In the genomic region with DNA sequence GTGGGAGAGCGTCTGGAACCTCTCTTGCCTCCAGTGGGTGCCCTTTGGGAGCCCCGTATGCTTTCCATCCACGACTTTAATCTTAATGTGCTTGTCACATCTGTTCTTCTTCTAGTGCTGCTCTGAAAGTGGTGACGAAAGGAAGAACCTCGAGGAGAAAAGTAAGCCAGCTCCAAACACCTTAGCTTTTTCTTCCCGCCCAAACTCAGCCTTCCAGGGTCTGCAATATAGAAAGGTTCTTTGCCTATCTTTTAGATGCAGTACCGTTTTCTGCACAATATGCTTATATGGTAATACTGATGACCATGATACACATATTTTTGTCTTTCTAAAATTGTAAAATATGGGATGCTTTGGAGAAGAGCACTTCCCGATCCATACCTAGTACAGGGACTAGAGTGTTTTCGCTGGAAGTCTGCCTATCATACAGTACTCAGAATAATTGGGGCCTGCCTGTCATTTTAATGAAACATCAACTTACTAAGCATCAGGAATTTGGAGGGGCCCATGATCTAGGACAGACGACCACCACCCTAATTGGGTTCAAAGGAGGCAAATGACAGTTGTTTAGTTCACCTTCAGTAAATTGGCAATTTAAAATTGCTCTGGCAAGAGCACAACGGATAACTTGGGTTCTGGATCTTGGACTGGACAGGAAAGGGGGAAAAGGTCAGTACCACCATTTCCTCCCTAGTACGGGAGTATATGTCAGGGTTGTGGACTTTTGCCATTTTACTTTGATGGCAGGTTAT, we compare ENCODE assay signal across 8 cellular contexts. TPM values are rescaled to one million over a fixed set of nuclear protein-coding genes. Genes with fewer than 3 reads are reported as not detected.
DNase-seq lines count a peak whose midpoint lies in the region; ATAC-seq and TF ChIP-seq lines count a peak whose summit lies in the region.

No MANE protein-coding gene starts in this region.

- H3K4ac ChIP-seq in IMR-90 (ENCODE audit: low read depth, low read length), result peak overlapping the region; percentile 85

- no peaks in the 10 kb centered on the region for H3K9me3 ChIP-seq in IMR-90 (ENCODE audit: control insufficient read depth, insufficient read depth, low read length)

- H3K27me3 ChIP-seq in IMR-90 (ENCODE audit: control insufficient read depth, insufficient read depth, low read length), result no peaks in the 10 kb centered on the region

- H3K4me1 ChIP-seq in IMR-90 (ENCODE audit: control insufficient read depth, insufficient read depth, low read length), result peaks cover 2% of the 10 kb centered on the region; the same call in 1 of the 2 replicates

- peak overlapping the region; percentile 86 for H3K4me3 Mint-ChIP-seq in central memory CD8-positive, alpha-beta T cell

- WGBS in IMR-90 (ENCODE audit: extremely low coverage in 2 of 2, insufficient read length in 1 of 2), 2 experiments, result no CpG with 5 or more reads among the region's 12 CpGs

- dilution Hi-C loops in IMR-90 (cut with HindIII; ENCODE audit: low sequenced_read_pairs, unreplicated experiment), result no loop called here

- H4K20me1 ChIP-seq in IMR-90 (ENCODE audit: insufficient read depth, low read length), result no peaks in the 10 kb centered on the region

- peak overlapping the region; percentile 98 for H3K4me2 ChIP-seq in IMR-90 (ENCODE audit: low read depth, low read length)

- POLR2A ChIA-PET in AG04449 (lab: Yijun Ruan, JAX), result interaction anchor here (1.0 kb wide), 1 partner anchor 16 kb away, joined by 3 read pairs; no protein-coding TSS in a partner anchor
- POLR2A ChIA-PET in IMR-90 (lab: Charles Lee; ENCODE audit: unreplicated experiment), result no interaction called here

- peaks cover 8% of the 10 kb centered on the region for H3K9me1 ChIP-seq in IMR-90 (ENCODE audit: insufficient read depth, low read length)

- TF ChIP-seq POLR2A in IMR-90 (IDR thresholded peaks at IDR 0.05; ENCODE audit: low read depth, low read length), result no peak

- peak overlapping the region; percentile 94 for H3K27ac ChIP-seq in IMR-90 (ENCODE audit: insufficient read depth, low read length)

- BruUV-seq in IMR-90 (replicated peaks; lab: Mats Ljungman, UMichigan), result TSS peak; percentile 57

- no peaks in the 10 kb centered on the region for H3K27me3 Mint-ChIP-seq in central memory CD8-positive, alpha-beta T cell

- peaks cover 13 to 34% of the 10 kb centered on the region in 2 experiments for H3K79me1 ChIP-seq in IMR-90 (ENCODE audit: low read depth in 1 of 2, low read length in 2 of 2)

- H2AFZ ChIP-seq in IMR-90 (replicated peaks; ENCODE audit: low read length, poor library complexity), result peak overlapping the region; percentile 96

- no peak for TF ChIP-seq RAD21 in IMR-90 (IDR thresholded peaks at IDR 0.05; ENCODE audit: low read length)

- H2AK9ac ChIP-seq in IMR-90 (replicated peaks; ENCODE audit: low read depth, low read length, poor library complexity), result peak overlapping the region; percentile 63

- ATAC-seq in IMR-90 (ENCODE audit: low read depth), result no peak
- ATAC-seq in central memory CD8-positive, alpha-beta T cell (replicated peaks; ENCODE audit: extremely low read depth, poor library complexity, severe bottlenecking), result no peak
- ATAC-seq in HG03571 (IDR thresholded peaks at IDR 0.05; ENCODE audit: unreplicated experiment), result no peak
- no peak for ATAC-seq in GM21367 (IDR thresholded peaks at IDR 0.05; ENCODE audit: unreplicated experiment)

- peaks cover 7% of the 10 kb centered on the region for H3K36me3 ChIP-seq in IMR-90 (ENCODE audit: control insufficient read depth, insufficient read depth, low read length)

- no peak for TF ChIP-seq CTCF in AG04449 (IDR thresholded peaks at IDR 0.05; ENCODE audit: insufficient read depth, low read length, missing control alignments)
- no peak for TF ChIP-seq CTCF in IMR-90 (conservative IDR thresholded peaks at IDR 0.05; ENCODE audit: low read depth, low read length)

- peaks cover 34% of the 10 kb centered on the region for H3K36me3 Mint-ChIP-seq in central memory CD8-positive, alpha-beta T cell (ENCODE audit: insufficient read depth)

- H3K14ac ChIP-seq in IMR-90 (replicated peaks; ENCODE audit: low read depth, low read length), result peak overlapping the region; percentile 90

- peak overlapping the region; percentile 88 for H3K27ac Mint-ChIP-seq in central memory CD8-positive, alpha-beta T cell (ENCODE audit: low read depth)

- no peak for DNase-seq in AG04449 (ENCODE audit: low read depth, low spot score)
- DNase-seq in IMR-90, result no peak
- no peak for DNase-seq in central memory CD8-positive, alpha-beta T cell (ENCODE audit: low spot score in 2 of 2)
- peak; percentile 5 for DNase-seq in myocyte (ENCODE audit: low read depth)
- DNase-seq in A172 (ENCODE audit: low spot score), result no peak
- DNase-seq in SKM-1 treated with dmso at 0.1 percent for 144 hours (lab: John Stamatoyannopoulos, UW; ENCODE audit: unreplicated experiment), result no peak

- H2AK5ac ChIP-seq in IMR-90 (ENCODE audit: low read depth, low read length), result peak overlapping the region; percentile 85

- H3K56ac ChIP-seq in IMR-90 (ENCODE audit: extremely low read depth, insufficient read depth, low read length), result peak overlapping the region; percentile 77; the same call in 1 of the 2 replicates

- peaks cover 44% of the 10 kb centered on the region for H3K4me1 Mint-ChIP-seq in central memory CD8-positive, alpha-beta T cell

- H3K4me3 ChIP-seq in AG04449 (ENCODE audit: low read depth, low read length) (peak overlapping the region; percentile 91), IMR-90 (ENCODE audit: insufficient read depth, low read depth, low read length) (peak overlapping the region; percentile 95)

- peak overlapping the region; percentile 96 for H4K5ac ChIP-seq in IMR-90 (ENCODE audit: low read depth, low read length)

- no peak overlapping the region for H2BK20ac ChIP-seq in IMR-90 (ENCODE audit: low read depth, low read length)

- no peak overlapping the region for H3K18ac ChIP-seq in IMR-90 (ENCODE audit: low read depth, low read length)

- peak overlapping the region; percentile 87 for H3K23ac ChIP-seq in IMR-90 (ENCODE audit: low read depth, low read length)

- no peak overlapping the region; the same call in 1 of the 2 replicates for H4K91ac ChIP-seq in IMR-90 (ENCODE audit: insufficient read depth, low read depth, low read length)

- no peak overlapping the region for H2BK120ac ChIP-seq in IMR-90 (ENCODE audit: low read depth, low read length)

- no peak overlapping the region for H2BK15ac ChIP-seq in IMR-90 (ENCODE audit: low read depth, low read length)

- H3K9me3 Mint-ChIP-seq in central memory CD8-positive, alpha-beta T cell, result no peaks in the 10 kb centered on the region

- intact Hi-C loops in IMR-90 (cut with micrococcal nuclease), result no loop called here

- peak overlapping the region; percentile 77 for H2BK5ac ChIP-seq in IMR-90 (ENCODE audit: low read depth, low read length, poor library complexity, severe bottlenecking)

- in situ Hi-C loops in IMR-90 (cut with MboI; ENCODE audit: low sequenced_read_pairs), result no loop called here

- CTCF ChIA-PET in AG04449 (lab: Yijun Ruan, JAX), result interaction anchor here (1.0 to 2.7 kb wide), 11 partner anchors 10 to 415 kb away, joined by 3 to 17 read pairs (median 7); partner anchors contain the start of gene PUS7
- CTCF ChIA-PET in IMR-90 (lab: Yijun Ruan, JAX), result no interaction called here

- peak overlapping the region; percentile 99 for H3K9ac ChIP-seq in IMR-90 (ENCODE audit: low read depth, low read length)

- peak overlapping the region; percentile 73 to 90; a peak in 3 of 4 replicates for H4K8ac ChIP-seq in IMR-90 (ENCODE audit: low read depth in 2 of 2, low read length in 2 of 2)

TF ChIP-seq in IMR-90, 13 proteins besides CTCF, POLR2A, EP300 and RAD21 (continues in another document):
- TF ChIP-seq BHLHE40 (IDR thresholded peaks at IDR 0.05; ENCODE audit: low read depth, low read length), result no peak
- no peak for TF ChIP-seq NFE2L2 (IDR thresholded peaks at IDR 0.05; ENCODE audit: low read depth, low read length)
- no peak for TF ChIP-seq CHD1 (IDR thresholded peaks at IDR 0.05; ENCODE audit: low read depth, low read length)
- TF ChIP-seq MAZ (IDR thresholded peaks at IDR 0.05; ENCODE audit: borderline replicate concordance, low read depth, low read length), result no peak
- TF ChIP-seq ELK1 (IDR thresholded peaks at IDR 0.05; ENCODE audit: borderline replicate concordance, low read depth, low read length), result no peak
- TF ChIP-seq MXI1 (IDR thresholded peaks at IDR 0.05; ENCODE audit: borderline replicate concordance, low read depth, low read length), result no peak
- no peak for TF ChIP-seq CEBPB (IDR thresholded peaks at IDR 0.05; ENCODE audit: low read depth, low read length)
- no peak for TF ChIP-seq MAFK (IDR thresholded peaks at IDR 0.05; ENCODE audit: low read depth, low read length)
- TF ChIP-seq RFX5 (IDR thresholded peaks at IDR 0.05; ENCODE audit: low read depth, low read length), result no peak

RNA-seq across cellular contexts. Expression of gene RINT1, which starts 0.9 kb away (rescaled TPM):
- total RNA-seq in IMR-90 (2012; rRNA removed), result 23.1 and 25.6 TPM in 2 replicates
- 13.0 and 15.9 TPM in 2 replicates for polyA plus RNA-seq in IMR-90 (2012; rRNA removed)
- polyA plus RNA-seq in IMR-90 (2012; cell fraction: cytosol; rRNA removed), result 2.8 and 4.2 TPM in 2 replicates
- polyA plus RNA-seq in IMR-90 (2012; cell fraction: nucleus; rRNA removed; ENCODE audit: low replicate concordance), result 6.2 and 38.8 TPM in 2 replicates
- 14.6 and 19.1 TPM in 2 replicates for total RNA-seq in myocyte
- 14.6 TPM for polyA plus RNA-seq in myocyte (2012)
- total RNA-seq in A172 (2014; rRNA removed; shearing (Covaris generic)), result 17.6 and 24.7 TPM in 2 replicates

RNA-seq across cellular contexts. Expression of gene PUS7, which starts 10.8 kb away (rescaled TPM):
- total RNA-seq in IMR-90 (2012; rRNA removed), result 17.0 and 24.7 TPM in 2 replicates
- polyA plus RNA-seq in IMR-90 (2012; rRNA removed), result 9.7 and 11.7 TPM in 2 replicates
- 2.6 and 3.4 TPM in 2 replicates for polyA plus RNA-seq in IMR-90 (2012; cell fraction: cytosol; rRNA removed)
- polyA plus RNA-seq in IMR-90 (2012; cell fraction: nucleus; rRNA removed; ENCODE audit: low replicate concordance), result 3.2 and 12.2 TPM in 2 replicates
- total RNA-seq in myocyte, result 22.3 and 38.5 TPM in 2 replicates
- polyA plus RNA-seq in myocyte (2012), result 8.2 TPM
- total RNA-seq in A172 (2014; rRNA removed; shearing (Covaris generic)), result 27.8 and 29.5 TPM in 2 replicates

RNA-seq across cellular contexts. Expression of gene EFCAB10, which starts 48.4 kb away (rescaled TPM):
- total RNA-seq in IMR-90 (2012; rRNA removed) (not detected in 2 replicates), myocyte (0.42 TPM in 1 of 2 replicates, not detected in the other)
- not detected in 2 replicates for polyA plus RNA-seq in IMR-90 (2012; rRNA removed)
- not detected in 2 replicates for polyA plus RNA-seq in IMR-90 (2012; cell fraction: cytosol; rRNA removed)
- polyA plus RNA-seq in IMR-90 (2012; cell fraction: nucleus; rRNA removed; ENCODE audit: low replicate concordance), result not detected in 2 replicates
- 0.50 TPM for polyA plus RNA-seq in myocyte (2012)
- not detected in 2 replicates for total RNA-seq in A172 (2014; rRNA removed; shearing (Covaris generic))
